1 cellular context compared by ENCODE assay signal in genomic region chr16:56370185-56370584, GRCh38.
TF ChIP-seq lines count a peak whose summit lies in the region.

No MANE protein-coding gene starts in this region.

TF ChIP-seq in A549, 52 proteins besides CTCF, POLR2A, EP300 and RAD21:
- TF ChIP-seq BCL3 (IDR thresholded peaks at IDR 0.05) (no peak), RARB (CRISPR knock-in tag; IDR thresholded peaks at IDR 0.05) (no peak), JUN (IDR thresholded peaks at IDR 0.05) (no peak), NPAS2 (CRISPR knock-in tag; IDR thresholded peaks at IDR 0.05; ENCODE audit: borderline replicate concordance) (no peak), REST (IDR thresholded peaks at IDR 0.05) (no peak), PHF8 (IDR thresholded peaks at IDR 0.05; ENCODE audit: borderline replicate concordance, low read depth) (no peak), ZFP36 (IDR thresholded peaks at IDR 0.05; ENCODE audit: borderline replicate concordance, partially characterized antibody) (no peak), HDAC2 (IDR thresholded peaks at IDR 0.05) (no peak), FOSB (CRISPR knock-in tag; IDR thresholded peaks at IDR 0.05) (no peak), CHD2 (IDR thresholded peaks at IDR 0.05; ENCODE audit: low read length, partially characterized antibody) (no peak), MYC (IDR thresholded peaks at IDR 0.05; ENCODE audit: borderline replicate concordance, low read length) (no peak), KDM1A (IDR thresholded peaks at IDR 0.05; ENCODE audit: low read depth) (no peak), NFE2L2 (conservative IDR thresholded peaks at IDR 0.05; ENCODE audit: low read length) (no peak)
